In genomic region chr17:68435876-68436842, GRCh38 we compare ENCODE assay signal across 8 cellular contexts. TPM values are rescaled to one million over a fixed set of nuclear protein-coding genes. Genes with fewer than 3 reads are reported as not detected.
DNase-seq lines count a peak whose midpoint lies in the region; TF ChIP-seq lines count a peak whose summit lies in the region.

No MANE protein-coding gene starts in this region.

- H3K36me3 ChIP-seq in H7 (replicated peaks; ENCODE audit: control insufficient read depth, insufficient read depth, low read length) (peaks cover 16% of the 10 kb centered on the region), smooth muscle cell (ENCODE audit: low read depth) (peaks cover 22% of the 10 kb centered on the region)

- H3K36me3 Mint-ChIP-seq in T-helper 2 cell treated with Interferon-gamma antibody and Interleukin-4, amounts not matched to agents 5 μg/mL and 100 μg/mL, for 36 hours (ENCODE audit: low read depth), result peaks cover 35% of the 10 kb centered on the region

- H3K4me1 Mint-ChIP-seq in T-helper 2 cell treated with Interferon-gamma antibody and Interleukin-4, amounts not matched to agents 5 μg/mL and 100 μg/mL, for 36 hours (ENCODE audit: low read depth), result peaks cover 51% of the 10 kb centered on the region

- no peaks in the 10 kb centered on the region for H3K27me3 Mint-ChIP-seq in T-helper 2 cell treated with Interferon-gamma antibody and Interleukin-4, amounts not matched to agents 5 μg/mL and 100 μg/mL, for 36 hours (ENCODE audit: low read depth)

- TF ChIP-seq CTCF in smooth muscle cell (IDR thresholded peaks at IDR 0.05; ENCODE audit: borderline replicate concordance, insufficient read depth, poor library complexity, severe bottlenecking), result peak; percentile 86

- no peak overlapping the region for H3K9ac ChIP-seq in smooth muscle cell (ENCODE audit: low read depth)

- DNase-seq in D341Med (ENCODE audit: low spot score) (peak; percentile 88), H7 (peak; percentile 77), NCI-H1930 (lab: John Stamatoyannopoulos, UW) (peak; percentile 55 to 63), anterior cingulate cortex (lab: John Stamatoyannopoulos, UW) (peak in 45 of 58 donors; percentile 4 to 68 (median 29)), hepatic stellate cell (ENCODE audit: low spot score) (peak; percentile 66), smooth muscle cell (lab: John Stamatoyannopoulos, UW; ENCODE audit: unreplicated experiment) (peak; percentile 8), cerebellar nuclear complex (lab: John Stamatoyannopoulos, UW) (no peak)
- peak; percentile 75 for DNase-seq in T-helper 2 cell treated with Interferon-gamma antibody and Interleukin-4, amounts not matched to agents 5 μg/mL and 100 μg/mL, for 36 hours (ENCODE audit: low spot score)

- 65% methylated on average over 20 of the region's 20 CpGs for WGBS in smooth muscle cell (ENCODE audit: low lambda C conversion rate)

- no peaks in the 10 kb centered on the region for H3K9me3 ChIP-seq in smooth muscle cell (replicated peaks; ENCODE audit: low read depth)

- H3K79me2 ChIP-seq in smooth muscle cell (ENCODE audit: low read depth), result no peaks in the 10 kb centered on the region

- no peak overlapping the region for H2AFZ ChIP-seq in smooth muscle cell (ENCODE audit: low read depth)

- peaks cover 38% of the 10 kb centered on the region for H4K20me1 ChIP-seq in smooth muscle cell (ENCODE audit: low read depth)

- no peaks in the 10 kb centered on the region for H3K4me1 ChIP-seq in smooth muscle cell (ENCODE audit: low read depth)

- H3F3A ChIP-seq in smooth muscle cell (ENCODE audit: low read depth), result peaks cover 14% of the 10 kb centered on the region

- H3K4me2 ChIP-seq in smooth muscle cell, result no peak overlapping the region

- peak overlapping the region; percentile 61 for H3K27ac ChIP-seq in smooth muscle cell (ENCODE audit: low read depth)

- no peaks in the 10 kb centered on the region for H3K9me3 Mint-ChIP-seq in T-helper 2 cell treated with Interferon-gamma antibody and Interleukin-4, amounts not matched to agents 5 μg/mL and 100 μg/mL, for 36 hours

- H3K27ac Mint-ChIP-seq in T-helper 2 cell treated with Interferon-gamma antibody and Interleukin-4, amounts not matched to agents 5 μg/mL and 100 μg/mL, for 36 hours, result peak overlapping the region; percentile 93

- H3K4me3 Mint-ChIP-seq in T-helper 2 cell treated with Interferon-gamma antibody and Interleukin-4, amounts not matched to agents 5 μg/mL and 100 μg/mL, for 36 hours, result peak overlapping the region; percentile 78

- no peaks in the 10 kb centered on the region for H3K27me3 ChIP-seq in H7 (ENCODE audit: control insufficient read depth, insufficient read depth, low read length)
- H3K27me3 ChIP-seq in smooth muscle cell (ENCODE audit: low read depth), result no peaks in the 10 kb centered on the region

- no peak overlapping the region for H3K4me3 ChIP-seq in H7 (ENCODE audit: insufficient read depth, low read depth, low read length)
- H3K4me3 ChIP-seq in smooth muscle cell, result no peak overlapping the region

RNA-seq across cellular contexts. Expression of gene WIPI1, which starts 21.1 kb away (rescaled TPM):
- total RNA-seq in H7 (2014; rRNA removed; shearing (Covaris generic)), result 22.4 and 24.4 TPM in 2 replicates
- total RNA-seq in smooth muscle cell, result 177 and 196 TPM in 2 replicates
- polyA plus RNA-seq in smooth muscle cell, result 169 and 188 TPM in 2 replicates

Comparison
In these comparisons a context has a peak if more than half of its experiments do, and no peak if none do; other contexts are left out.
1. DNase-seq: peak in D341Med (single experiment), H7 (single experiment), NCI-H1930 (2 of 2), T-helper 2 cell treated with Interferon-gamma antibody and Interleukin-4, amounts not matched to agents 5 μg/mL and 100 μg/mL, for 36 hours (single experiment), anterior cingulate cortex (45 of 58), hepatic stellate cell (single experiment) and smooth muscle cell (single experiment); none in cerebellar nuclear complex (0 of 2).